ENCODE assay signal across 19 cellular contexts in the genomic region with DNA sequence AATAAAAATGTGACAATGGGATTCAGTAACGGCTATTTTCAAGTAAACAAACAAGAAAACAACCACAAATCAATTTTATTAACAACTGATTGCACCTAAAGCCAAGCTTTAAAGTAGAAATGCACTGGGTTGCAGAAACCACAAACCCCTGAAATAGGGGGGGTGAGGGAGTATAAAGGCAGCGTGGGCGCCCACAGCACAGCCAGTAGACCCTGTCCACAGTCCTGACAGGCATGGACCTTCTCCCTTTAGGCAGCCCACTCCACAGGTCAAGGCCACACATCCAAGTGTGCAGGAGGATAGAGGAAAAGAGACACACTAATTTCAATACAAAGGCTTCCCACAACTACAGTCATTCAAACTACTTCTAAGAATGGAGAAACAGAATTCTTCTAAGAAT. TPM values are rescaled to one million over a fixed set of nuclear protein-coding genes. Genes with fewer than 3 reads are reported as not detected.
DNase-seq lines count a peak whose midpoint lies in the region; ATAC-seq and TF ChIP-seq lines count a peak whose summit lies in the region.
"Had no signal": no experiment of that assay in that cellular context is flagged by ENCODE, and none has a peak within 500 bp of the region (broad histone marks: within the 10 kb centered on the region; RNA-seq: fewer than 3 reads in every experiment).

No MANE protein-coding gene starts in this region.

- H3K27me3 ChIP-seq in ascending aorta = no peaks in the 10 kb centered on the region
- H3K27me3 ChIP-seq: breast epithelium, heart left ventricle, SJSA1 had no signal

- H3K9me3 ChIP-seq in ascending aorta = no peaks in the 10 kb centered on the region
- H3K9me3 ChIP-seq: breast epithelium, heart left ventricle, SJSA1 had no signal

- H3K27ac Mint-ChIP-seq in activated naive CD4-positive, alpha-beta T cell treated with anti-CD3 and anti-CD28 coated beads, Interleukin-2, amount 50 U/mL, for 24 hours = peak overlapping the region; percentile 97
- peak overlapping the region; percentile 99 for H3K27ac Mint-ChIP-seq in stimulated activated effector memory CD8-positive, alpha-beta T cell treated with anti-CD3 and anti-CD28 coated beads, Interleukin-12 subunit alpha, Interleukin-12 subunit beta, amount 100 ng/mL, for 72 hours

- H3K4me3 ChIP-seq in ascending aorta = no peak overlapping the region
- H3K4me3 ChIP-seq: breast epithelium, heart left ventricle, SJSA1 had no signal

- H3K4me3 Mint-ChIP-seq in activated naive CD4-positive, alpha-beta T cell treated with anti-CD3 and anti-CD28 coated beads, Interleukin-2, amount 50 U/mL, for 24 hours = peak overlapping the region; percentile 73
- H3K4me3 Mint-ChIP-seq in stimulated activated effector memory CD8-positive, alpha-beta T cell treated with anti-CD3 and anti-CD28 coated beads, Interleukin-12 subunit alpha, Interleukin-12 subunit beta, amount 100 ng/mL, for 72 hours = peak overlapping the region; percentile 76
- H3K4me3 Mint-ChIP-seq: activated CD4-positive, alpha-beta T cell treated with anti-CD3 and anti-CD28 coated beads for 36 hours; neural crest cell had no signal

- H3K4me1 ChIP-seq in ascending aorta = peaks cover 21 to 66% of the 10 kb centered on the region in 2 donors

- no peak for TF ChIP-seq CTCF in ascending aorta (IDR thresholded peaks at IDR 0.05)

- intact Hi-C loops in ascending aorta (cut with DNase I) = loop anchor here (5.0 kb wide), 1 partner anchor 76 kb away; no protein-coding TSS in a partner anchor

- ATAC-seq in stimulated activated effector memory CD8-positive, alpha-beta T cell treated with anti-CD3 and anti-CD28 coated beads, Interleukin-12 subunit alpha, Interleukin-12 subunit beta, amount 100 ng/mL, for 72 hours = peak; percentile 23
- ATAC-seq in HG03039 (IDR thresholded peaks at IDR 0.05; ENCODE audit: unreplicated experiment) = no peak
- ATAC-seq: activated CD4-positive, alpha-beta T cell treated with anti-CD3 and anti-CD28 coated beads for 36 hours; heart left ventricle had no signal

- peaks cover 95% of the 10 kb centered on the region for H3K4me1 Mint-ChIP-seq in activated naive CD4-positive, alpha-beta T cell treated with anti-CD3 and anti-CD28 coated beads, Interleukin-2, amount 50 U/mL, for 24 hours
- peaks cover 95% of the 10 kb centered on the region for H3K4me1 Mint-ChIP-seq in stimulated activated effector memory CD8-positive, alpha-beta T cell treated with anti-CD3 and anti-CD28 coated beads, Interleukin-12 subunit alpha, Interleukin-12 subunit beta, amount 100 ng/mL, for 72 hours

- H3K36me3 ChIP-seq in ascending aorta = no peaks in the 10 kb centered on the region
- H3K36me3 ChIP-seq: breast epithelium, heart left ventricle, SJSA1 had no signal

- DNase-seq in activated naive CD4-positive, alpha-beta T cell (lab: John Stamatoyannopoulos, UW) = no peak
- DNase-seq in ascending aorta (ENCODE audit: low spot score in 2 of 2) = no peak
- DNase-seq in stimulated activated effector memory CD8-positive, alpha-beta T cell treated with anti-CD3 and anti-CD28 coated beads, Interleukin-12 subunit alpha, Interleukin-12 subunit beta, amount 100 ng/mL, for 72 hours (ENCODE audit: low spot score in 2 of 2) = no peak
- no peak for DNase-seq in G401 (ENCODE audit: low spot score)
- DNase-seq in hippocampal formation (lab: John Stamatoyannopoulos, UW) = no peak
- DNase-seq: activated CD4-positive, alpha-beta T cell treated with anti-CD3 and anti-CD28 coated beads for 36 hours; activated effector memory CD4-positive, alpha-beta T cell treated with anti-CD3 and anti-CD28 coated beads, Interleukin-2, amount 50 U/mL, for 16 hours; Calu3; GOT3; heart left ventricle; mesendoderm; NCI-H1436 treated with DMSO at 0.1 percent for 48 hours; NCI-H226 had no signal

- H3K9me3 Mint-ChIP-seq in activated naive CD4-positive, alpha-beta T cell treated with anti-CD3 and anti-CD28 coated beads, Interleukin-2, amount 50 U/mL, for 24 hours = no peaks in the 10 kb centered on the region
- H3K9me3 Mint-ChIP-seq in stimulated activated effector memory CD8-positive, alpha-beta T cell treated with anti-CD3 and anti-CD28 coated beads, Interleukin-12 subunit alpha, Interleukin-12 subunit beta, amount 100 ng/mL, for 72 hours = no peaks in the 10 kb centered on the region
- H3K9me3 Mint-ChIP-seq: neural crest cell had no signal

- peaks cover 38% of the 10 kb centered on the region for H3K36me3 Mint-ChIP-seq in activated naive CD4-positive, alpha-beta T cell treated with anti-CD3 and anti-CD28 coated beads, Interleukin-2, amount 50 U/mL, for 24 hours
- H3K36me3 Mint-ChIP-seq in stimulated activated effector memory CD8-positive, alpha-beta T cell treated with anti-CD3 and anti-CD28 coated beads, Interleukin-12 subunit alpha, Interleukin-12 subunit beta, amount 100 ng/mL, for 72 hours = peaks cover 81% of the 10 kb centered on the region

- peak overlapping the region; percentile 17 to 28 for H3K27ac ChIP-seq in ascending aorta
- H3K27ac ChIP-seq: breast epithelium, SJSA1 had no signal

- in situ Hi-C loops in G401 (cut with HindIII; ENCODE audit: low sequenced_read_pairs) = no loop called here

- no peaks in the 10 kb centered on the region for H3K27me3 Mint-ChIP-seq in activated naive CD4-positive, alpha-beta T cell treated with anti-CD3 and anti-CD28 coated beads, Interleukin-2, amount 50 U/mL, for 24 hours
- H3K27me3 Mint-ChIP-seq: activated CD4-positive, alpha-beta T cell treated with anti-CD3 and anti-CD28 coated beads for 36 hours had no signal

TF ChIP-seq in PFSK-1, 5 proteins besides CTCF, POLR2A, EP300 and RAD21:
- TF ChIP-seq, protein P1, sequence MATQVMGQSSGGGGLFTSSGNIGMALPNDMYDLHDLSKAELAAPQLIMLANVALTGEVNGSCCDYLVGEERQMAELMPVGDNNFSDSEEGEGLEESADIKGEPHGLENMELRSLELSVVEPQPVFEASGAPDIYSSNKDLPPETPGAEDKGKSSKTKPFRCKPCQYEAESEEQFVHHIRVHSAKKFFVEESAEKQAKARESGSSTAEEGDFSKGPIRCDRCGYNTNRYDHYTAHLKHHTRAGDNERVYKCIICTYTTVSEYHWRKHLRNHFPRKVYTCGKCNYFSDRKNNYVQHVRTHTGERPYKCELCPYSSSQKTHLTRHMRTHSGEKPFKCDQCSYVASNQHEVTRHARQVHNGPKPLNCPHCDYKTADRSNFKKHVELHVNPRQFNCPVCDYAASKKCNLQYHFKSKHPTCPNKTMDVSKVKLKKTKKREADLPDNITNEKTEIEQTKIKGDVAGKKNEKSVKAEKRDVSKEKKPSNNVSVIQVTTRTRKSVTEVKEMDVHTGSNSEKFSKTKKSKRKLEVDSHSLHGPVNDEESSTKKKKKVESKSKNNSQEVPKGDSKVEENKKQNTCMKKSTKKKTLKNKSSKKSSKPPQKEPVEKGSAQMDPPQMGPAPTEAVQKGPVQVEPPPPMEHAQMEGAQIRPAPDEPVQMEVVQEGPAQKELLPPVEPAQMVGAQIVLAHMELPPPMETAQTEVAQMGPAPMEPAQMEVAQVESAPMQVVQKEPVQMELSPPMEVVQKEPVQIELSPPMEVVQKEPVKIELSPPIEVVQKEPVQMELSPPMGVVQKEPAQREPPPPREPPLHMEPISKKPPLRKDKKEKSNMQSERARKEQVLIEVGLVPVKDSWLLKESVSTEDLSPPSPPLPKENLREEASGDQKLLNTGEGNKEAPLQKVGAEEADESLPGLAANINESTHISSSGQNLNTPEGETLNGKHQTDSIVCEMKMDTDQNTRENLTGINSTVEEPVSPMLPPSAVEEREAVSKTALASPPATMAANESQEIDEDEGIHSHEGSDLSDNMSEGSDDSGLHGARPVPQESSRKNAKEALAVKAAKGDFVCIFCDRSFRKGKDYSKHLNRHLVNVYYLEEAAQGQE (IDR thresholded peaks at IDR 0.05; ENCODE audit: insufficient read depth in 1 of 2, low read depth in 2 of 2, low read length in 2 of 2) = peak; percentile 62 to 73; a peak in 3 of 4 replicates
- no peak for TF ChIP-seq FOXP2 (optimal IDR thresholded peaks at IDR 0.05; ENCODE audit: borderline replicate concordance, extremely low read depth, extremely low read length, insufficient read depth)

RNA-seq across cellular contexts. Expression of gene CHSY1, which starts 48.8 kb away (rescaled TPM):
- polyA plus RNA-seq in PFSK-1 (2012; ENCODE audit: insufficient read length, low read depth) = 51.3 TPM
- 47.4 TPM for total RNA-seq in ascending aorta
- 9.5 and 11.0 TPM in 2 replicates for total RNA-seq in G401 (2014; rRNA removed; shearing (Covaris generic))
